ENCODE assay signal across 9 cellular contexts in the genomic region with DNA sequence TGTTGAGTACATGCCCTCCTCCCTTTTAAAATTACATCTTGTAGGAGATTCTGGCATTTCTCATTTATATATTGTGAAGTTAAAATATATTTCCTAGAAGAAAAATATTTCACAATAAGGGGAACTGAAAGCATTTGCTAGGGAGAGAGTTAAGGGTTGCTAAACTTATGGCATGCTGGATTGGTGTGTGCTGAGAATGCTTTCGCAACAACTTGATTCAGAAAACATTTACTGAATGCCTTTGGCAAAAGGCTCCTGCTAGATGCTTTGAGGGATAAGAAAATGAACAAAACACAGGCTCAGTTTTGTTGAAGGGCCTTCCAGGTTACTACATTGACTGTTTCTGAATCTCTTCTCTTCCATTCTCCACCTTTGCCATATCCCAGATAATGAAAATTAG.
DNase-seq lines count a peak whose midpoint lies in the region; ATAC-seq, FAIRE-seq and TF ChIP-seq lines count a peak whose summit lies in the region.
"Had no signal": no experiment of that assay in that cellular context is flagged by ENCODE, and none has a peak within 500 bp of the region (broad histone marks: within the 10 kb centered on the region; RNA-seq: fewer than 3 reads in every experiment).

No MANE protein-coding gene starts in this region.

- no peak overlapping the region for H3K4me2 ChIP-seq in K562 (ENCODE audit: insufficient read depth, low read length)

- H3K4me3 ChIP-seq in K562 = no peak overlapping the region
- H3K4me3 ChIP-seq in tibial nerve = no peak overlapping the region

- H3K27me3 Mint-ChIP-seq in T-helper 17 cell = no peaks in the 10 kb centered on the region

- ATAC-seq in K562 (no peak), HG03521 (IDR thresholded peaks at IDR 0.05; ENCODE audit: unreplicated experiment) (no peak), HG03439 (IDR thresholded peaks at IDR 0.05; ENCODE audit: unreplicated experiment) (no peak), T-helper 17 cell (no peak)

- CTCF ChIA-PET in K562 (lab: Yijun Ruan, JAX; ENCODE audit: low intra/inter-chr PET ratio) = interaction anchor here (0.6 kb wide), 1 partner anchor 1800 kb away, joined by 4 read pairs; no protein-coding TSS in a partner anchor

- in situ Hi-C loops in K562 (cut with MboI) = no loop called here

- H3K4me1 Mint-ChIP-seq in T-helper 17 cell = peaks cover 21% of the 10 kb centered on the region

- no peak overlapping the region for H3K9ac ChIP-seq in K562 (ENCODE audit: insufficient read depth in 1 of 2, low read depth in 2 of 2, low read length in 2 of 2)

- POLR2A ChIA-PET in K562 (lab: Yijun Ruan, JAX) = interaction anchor here (0.7 to 1.3 kb wide), 2 partner anchors 9 to 104 kb away, joined by 3 to 7 read pairs; no protein-coding TSS in a partner anchor

- H3K9me1 ChIP-seq in K562 (ENCODE audit: control insufficient read depth, insufficient read depth, low read length) = no peaks in the 10 kb centered on the region

- H2AFZ ChIP-seq in K562 (ENCODE audit: low read depth, low read length) = no peak overlapping the region

- H3K36me3 Mint-ChIP-seq in T-helper 17 cell (ENCODE audit: low read depth) = no peaks in the 10 kb centered on the region

- H3K4me3 Mint-ChIP-seq in T-helper 17 cell = no peak overlapping the region

- no peak overlapping the region for H3K27ac Mint-ChIP-seq in T-helper 17 cell

- intact Hi-C loops in K562 (cut with micrococcal nuclease) = no loop called here

- H4K20me1 ChIP-seq in K562 (replicated peaks; ENCODE audit: control insufficient read depth, insufficient read depth, low read length) = no peaks in the 10 kb centered on the region

- DNase-seq in K562 (ENCODE audit: extremely low read depth in 1 of 4, low spot score in 3 of 4) = no peak
- peak; percentile 14 for DNase-seq in left kidney (ENCODE audit: low read depth, low spot score)
- DNase-seq in tibial nerve (ENCODE audit: low spot score in 2 of 2) = peak in 1 of 2 donors; percentile 42
- no peak for DNase-seq in NCI-H1417 (lab: John Stamatoyannopoulos, UW)
- DNase-seq in T-helper 17 cell = no peak
- DNase-seq: foreskin melanocyte had no signal

- TF ChIP-seq POLR2A in K562 (conservative IDR thresholded peaks at IDR 0.05) = no peak
- TF ChIP-seq POLR2A in tibial nerve (IDR thresholded peaks at IDR 0.05) = no peak

- no peaks in the 10 kb centered on the region for H3K27me3 ChIP-seq in K562 (ENCODE audit: control insufficient read depth in 2 of 2, insufficient read depth in 2 of 2, low read length in 2 of 2)
- no peaks in the 10 kb centered on the region for H3K27me3 ChIP-seq in tibial nerve

- no TSS peak for BruUV-seq in K562 (replicated peaks; lab: Mats Ljungman, UMichigan)

- TF ChIP-seq EP300 in Ishikawa (IDR thresholded peaks at IDR 0.05; ENCODE audit: borderline replicate concordance) (no peak), K562 (IDR thresholded peaks at IDR 0.05; ENCODE audit: low read length) (no peak), tibial nerve (IDR thresholded peaks at IDR 0.05) (peak in 1 of 2 donors; percentile 88)

- no peak overlapping the region for H3K27ac ChIP-seq in K562 (ENCODE audit: extremely low read depth, low read depth, low read length)
- H3K27ac ChIP-seq in tibial nerve = peak overlapping the region in 3 of 4 donors; percentile 39 to 71 (median 46)

- H3K4me1 ChIP-seq in K562 (replicated peaks in 1 of 2; ENCODE audit: control insufficient read depth in 2 of 2, insufficient read depth in 2 of 2, low read length in 2 of 2) (peaks cover 0 to 3% of the 10 kb centered on the region in 2 experiments; a peak in 2 of 5 replicates), tibial nerve (peaks cover 0 to 79% (median 59%) of the 10 kb centered on the region in 4 donors)

- H3K9me3 ChIP-seq in K562 (replicated peaks; ENCODE audit: control insufficient read depth, insufficient read depth, low read depth, low read length) (no peaks in the 10 kb centered on the region), tibial nerve (no peaks in the 10 kb centered on the region), T-helper 17 cell (ENCODE audit: control insufficient read depth, low read length, poor library complexity, severe bottlenecking) (no peaks in the 10 kb centered on the region)

- H3K79me2 ChIP-seq in K562 (ENCODE audit: control insufficient read depth, insufficient read depth, low read length) = peaks cover 57% of the 10 kb centered on the region

- 79% methylated on average over 1 of the region's 1 CpG for WGBS in K562 (ENCODE audit: insufficient coverage, low coverage, missing lambda C conversion rate)
- WGBS in tibial nerve, 2 donors = 32 to 46% methylated on average over 1 of the region's 1 CpG

- TF ChIP-seq CTCF in K562 (IDR thresholded peaks at IDR 0.05 in 2 of 3, conservative IDR thresholded peaks at IDR 0.05 in 1 of 3; ENCODE audit: insufficient read depth in 2 of 3, low read depth in 1 of 3, low read length in 3 of 3) (no peak), tibial nerve (IDR thresholded peaks at IDR 0.05) (no peak)

- no peak for TF ChIP-seq RAD21 in Ishikawa (IDR thresholded peaks at IDR 0.05; ENCODE audit: low read depth)
- no peak for TF ChIP-seq RAD21 in K562 (CRISPR knock-in tag; conservative IDR thresholded peaks at IDR 0.05 in 1 of 2, IDR thresholded peaks at IDR 0.05 in 1 of 2)

- no peak for FAIRE-seq in K562 (lab: Jason Lieb, UNC)

- H3K36me3 ChIP-seq in K562 (ENCODE audit: control insufficient read depth, insufficient read depth, low read length) (no peaks in the 10 kb centered on the region), tibial nerve (no peaks in the 10 kb centered on the region)

TF ChIP-seq in Ishikawa, 13 proteins besides CTCF, POLR2A, EP300 and RAD21:
- TF ChIP-seq MAX (IDR thresholded peaks at IDR 0.05) (no peak), TCF12 (IDR thresholded peaks at IDR 0.05; ENCODE audit: low read depth) (no peak), CREB1 (IDR thresholded peaks at IDR 0.05; ENCODE audit: low read depth) (no peak), CEBPB (IDR thresholded peaks at IDR 0.05) (peak; percentile 87), YY1 (IDR thresholded peaks at IDR 0.05; ENCODE audit: low read depth) (no peak)

TF ChIP-seq in K562, 482 proteins besides CTCF, POLR2A, EP300 and RAD21:
- TF ChIP-seq CEBPG (CRISPR knock-in tag; IDR thresholded peaks at IDR 0.05) (no peak), CEBPG (tag; conservative IDR thresholded peaks at IDR 0.05 in 1 of 2, IDR thresholded peaks at IDR 0.05 in 1 of 2) (peak; percentile 75 to 90), RBM15 (IDR thresholded peaks at IDR 0.05; ENCODE audit: insufficient read depth, low read length) (no peak), HDAC2 (IDR thresholded peaks at IDR 0.05) (no peak), CEBPB (tag; IDR thresholded peaks at IDR 0.05) (peak; percentile 97)
